ENCODE assay signal across 8 cellular contexts in genomic region chr3:45677045-45677436, GRCh38. TPM values are rescaled to one million over a fixed set of nuclear protein-coding genes. Genes with fewer than 3 reads are reported as not detected.
DNase-seq lines count a peak whose midpoint lies in the region; ATAC-seq, FAIRE-seq and TF ChIP-seq lines count a peak whose summit lies in the region.

No MANE protein-coding gene starts in this region.

- DNase-seq in KBM-7 = peak; percentile 69
- peak; percentile 44 for DNase-seq in activated T-cell treated with anti-CD3 and anti-CD28 coated beads for 1 hour (ENCODE audit: low read depth)
- peak; percentile 77 for DNase-seq in fibroblast of gingiva (ENCODE audit: low read depth)
- DNase-seq in prostate gland (ENCODE audit: low spot score) = peak; percentile 89
- DNase-seq in NCI-H774 (lab: John Stamatoyannopoulos, UW) = no peak
- no peak for DNase-seq in frontal cortex (ENCODE audit: low spot score in 2 of 2)
- no peak for DNase-seq in cerebellar cortex (ENCODE audit: low spot score)

- no peaks in the 10 kb centered on the region for H3K9me3 ChIP-seq in prostate gland

- TF ChIP-seq POLR2A in prostate gland (IDR thresholded peaks at IDR 0.05) = no peak

- no peak for TF ChIP-seq CTCF in prostate gland (IDR thresholded peaks at IDR 0.05)

- in situ Hi-C loops in KBM-7 (cut with MboI; ENCODE audit: low pct_unique_long_range_greater_than_20kb, low sequenced_read_pairs) = no loop called here

- H3K4me3 ChIP-seq in prostate gland = no peak overlapping the region

- intact Hi-C loops in prostate gland (cut with DNase I) = no loop called here

- peak overlapping the region; percentile 84 for H3K27ac ChIP-seq in prostate gland

- no peaks in the 10 kb centered on the region for H3K36me3 ChIP-seq in prostate gland

- WGBS in prostate gland = 18% methylated on average over 5 of the region's 5 CpGs

- peaks cover 15% of the 10 kb centered on the region for H3K4me1 ChIP-seq in prostate gland (replicated peaks)

- ATAC-seq in HG03439 (IDR thresholded peaks at IDR 0.05; ENCODE audit: unreplicated experiment) = no peak

- no peak for FAIRE-seq in frontal cortex (lab: Jason Lieb, UNC)

- no peaks in the 10 kb centered on the region for H3K27me3 ChIP-seq in prostate gland (replicated peaks; ENCODE audit: insufficient read depth)

RNA-seq across cellular contexts. Expression of gene SACM1L, which starts 12.2 kb away (rescaled TPM):
- total RNA-seq in prostate gland (10 to 100 TPM; 56.6 to 62.8 TPM), frontal cortex (34.2 TPM)

Comparison
In these comparisons a context has a peak if more than half of its experiments do, and no peak if none do; other contexts are left out.
1. DNase-seq: peak in KBM-7 (single experiment), activated T-cell treated with anti-CD3 and anti-CD28 coated beads for 1 hour (single experiment), fibroblast of gingiva (single experiment) and prostate gland (single experiment); none in NCI-H774 (single experiment), frontal cortex (0 of 2) and cerebellar cortex (single experiment).